Comparison of ENCODE assay signal across 20 cellular contexts in genomic region chr22:23573106-23573505, GRCh38. TPM values are rescaled to one million over a fixed set of nuclear protein-coding genes. Genes with fewer than 3 reads are reported as not detected.
"Had no signal": no experiment of that assay in that cellular context is flagged by ENCODE, and none has a peak within 500 bp of the region (broad histone marks: within the 10 kb centered on the region; RNA-seq: fewer than 3 reads in every experiment).

No MANE protein-coding gene starts in this region.

RNA-seq across cellular contexts. Expression of gene IGLL1, which starts 7.0 kb away (rescaled TPM):
- total RNA-seq: heart right ventricle, hepatocyte, left cardiac atrium, left lobe of liver, left ventricle myocardium superior, mesothelial cell of epicardium, natural killer cell, occipital lobe, osteocyte, progenitor cell of endocrine pancreas, pulmonary artery endothelial cell, renal cortical epithelial cell, right atrium auricular region, right lobe of liver, skeletal muscle tissue, smooth muscle cell, thyroid gland, transverse colon, ureter, vagina had no signal

RNA-seq across cellular contexts. Expression of gene DRICH1, which starts 59.0 kb away (rescaled TPM):
- total RNA-seq: heart right ventricle, hepatocyte, left cardiac atrium, left ventricle myocardium superior, right atrium auricular region, smooth muscle cell, vagina had no signal
